ENCODE assay signal across 8 cellular contexts in the genomic region with DNA sequence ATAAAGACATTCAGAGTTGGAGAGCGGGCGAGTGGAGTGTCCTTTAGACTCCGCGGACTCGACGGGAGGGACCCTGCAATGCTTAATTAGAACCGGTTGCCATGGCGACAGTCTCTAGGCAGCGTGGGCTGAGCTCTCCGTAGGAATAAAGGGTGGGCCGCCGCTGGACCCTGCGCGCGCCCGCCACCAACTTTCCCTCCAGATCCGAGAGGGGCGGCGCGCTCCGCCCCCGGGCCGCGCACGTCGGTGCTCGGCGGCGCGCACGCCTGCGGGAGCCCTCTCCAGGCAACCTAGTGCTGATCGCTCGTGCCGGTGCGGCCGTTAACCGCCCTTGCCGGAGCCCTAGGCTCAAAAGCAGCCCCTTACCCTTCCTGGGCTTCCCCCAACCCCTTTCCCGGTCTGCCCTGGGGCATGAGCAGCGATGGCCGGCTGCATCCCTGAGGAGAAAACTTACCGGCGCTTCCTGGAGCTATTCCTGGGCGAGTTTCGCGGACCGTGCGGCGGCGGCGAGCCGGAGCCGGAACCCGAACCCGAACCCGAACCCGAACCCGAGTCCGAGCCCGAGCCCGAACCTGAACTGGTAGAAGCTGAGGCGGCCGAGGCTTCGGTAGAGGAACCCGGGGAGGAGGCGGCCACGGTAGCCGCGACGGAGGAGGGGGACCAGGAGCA. TPM values are rescaled to one million over a fixed set of nuclear protein-coding genes. Genes with fewer than 3 reads are reported as not detected.
DNase-seq lines count a peak whose midpoint lies in the region; ATAC-seq and TF ChIP-seq lines count a peak whose summit lies in the region.

A gene (plus strand): TSS at position 278 of the 669 bp plus-strand sequence.

- no peak for TF ChIP-seq CTCF in Calu3 (IDR thresholded peaks at IDR 0.05; ENCODE audit: unreplicated experiment)
- no peak for TF ChIP-seq CTCF in fibroblast of pulmonary artery (IDR thresholded peaks at IDR 0.05; ENCODE audit: low read length, missing control alignments)
- no peak for TF ChIP-seq CTCF in natural killer cell (IDR thresholded peaks at IDR 0.05)

- no peak within 1 kb of the TSS for H3K27ac ChIP-seq in HUES6 (ENCODE audit: low read depth, low read length)
- peak within 1 kb of the TSS; percentile 30 for H3K27ac ChIP-seq in substantia nigra (ENCODE audit: low read depth, low read length, poor library complexity, severe bottlenecking)

- peak within 1 kb of the TSS; percentile 41 for H3K9ac ChIP-seq in HUES6 (ENCODE audit: low read length)

- H3K9me3 Mint-ChIP-seq in Calu3 (ENCODE audit: low read depth, unreplicated experiment), result no peaks in the 10 kb centered on the region
- no peaks in the 10 kb centered on the region for H3K9me3 Mint-ChIP-seq in natural killer cell

- no peak within 1 kb of the TSS for H3K27ac Mint-ChIP-seq in Calu3 (ENCODE audit: unreplicated experiment)
- no peak within 1 kb of the TSS for H3K27ac Mint-ChIP-seq in natural killer cell

- no peaks in the 10 kb centered on the region for H3K36me3 ChIP-seq in HUES6 (ENCODE audit: control insufficient read depth, insufficient read depth, low read length)

- H3K4me1 Mint-ChIP-seq in Calu3 (ENCODE audit: low read depth, unreplicated experiment) (peaks cover 10% of the 10 kb centered on the region), natural killer cell (peaks cover 7 to 11% of the 10 kb centered on the region in 2 donors)

- peaks cover 32% of the 10 kb centered on the region for H3K27me3 ChIP-seq in HUES6 (ENCODE audit: control insufficient read depth, insufficient read depth, low read length)

- peak within 1 kb of the TSS; percentile 76 for H3K4me3 ChIP-seq in HUES6 (ENCODE audit: low read depth, low read length)
- H3K4me3 ChIP-seq in fibroblast of pulmonary artery (replicated peaks; ENCODE audit: low read depth, low read length), result peak within 1 kb of the TSS; percentile 62

- peak; percentile 68 to 86 (median 72) for ATAC-seq in natural killer cell
- ATAC-seq in HG03571 (IDR thresholded peaks at IDR 0.05; ENCODE audit: unreplicated experiment), result no peak

- peaks cover 12% of the 10 kb centered on the region for H3K36me3 Mint-ChIP-seq in Calu3 (ENCODE audit: insufficient read depth, unreplicated experiment)
- H3K36me3 Mint-ChIP-seq in natural killer cell, result no peaks in the 10 kb centered on the region

- H3K9me3 ChIP-seq in HUES6 (ENCODE audit: control insufficient read depth, insufficient read depth, low read depth, low read length), result no peaks in the 10 kb centered on the region

- peaks cover 5% of the 10 kb centered on the region; the same call in 1 of the 2 replicates for H3K4me1 ChIP-seq in HUES6 (ENCODE audit: control insufficient read depth, insufficient read depth, low read length)

- BruUV-seq in Calu3 (replicated peaks; lab: Mats Ljungman, UMichigan), result no TSS peak

- H3K27me3 Mint-ChIP-seq in Calu3 (ENCODE audit: unreplicated experiment), result peaks cover 29% of the 10 kb centered on the region
- H3K27me3 Mint-ChIP-seq in natural killer cell (ENCODE audit: low read depth in 2 of 2), result peaks cover 47 to 53% of the 10 kb centered on the region in 2 donors

- CTCF ChIA-PET in Calu3 (lab: Charles Lee), result interaction anchor here (0.5 to 0.6 kb wide), 2 partner anchors 53 to 198 kb away, joined by 3 to 7 read pairs; no protein-coding TSS in a partner anchor

- intact Hi-C loops in Calu3 (cut with micrococcal nuclease; ENCODE audit: unreplicated experiment), result no loop called here
- intact Hi-C loops in natural killer cell (cut with micrococcal nuclease), result no loop called here

- H3K4me3 Mint-ChIP-seq in Calu3 (ENCODE audit: low read depth, unreplicated experiment) (peak within 1 kb of the TSS; percentile 73), natural killer cell (peak within 1 kb of the TSS; percentile 94)

- DNase-seq in Calu3, result peak; percentile 55
- peak; percentile 30 for DNase-seq in NOMO-1 treated with dmso at 0.1 percent for 144 hours (lab: John Stamatoyannopoulos, UW; ENCODE audit: unreplicated experiment)
- peak; percentile 9 for DNase-seq in activated T-helper 1 cell treated with Interleukin-2 at 50 U/mL for 16 hours (ENCODE audit: low read depth)
- DNase-seq in fibroblast of pulmonary artery (ENCODE audit: low read depth), result peak; percentile 38
- DNase-seq in natural killer cell, result peak; percentile 20
- peak in 36 of 49 donors; percentile 3 to 87 (median 27) for DNase-seq in substantia nigra (lab: John Stamatoyannopoulos, UW)

RNA-seq across cellular contexts. Expression of the gene that starts here (rescaled TPM):
- 0.07 and 0.09 TPM in 2 replicates for total RNA-seq in Calu3 (2022)
- total RNA-seq in natural killer cell, result not detected

Comparison
In these comparisons a context has a peak if more than half of its experiments do, and no peak if none do; other contexts are left out.
1. Peak in DNase-seq in Calu3; RNA of the gene not detected or under 1 TPM.
2. Peak in DNase-seq and ATAC-seq in natural killer cell; RNA of the gene not detected or under 1 TPM.